Comparison of ENCODE assay signal across 1 cellular context in genomic region chr3:50204804-50205718, GRCh38.
TF ChIP-seq lines count a peak whose summit lies in the region.

SLC38A3 (plus strand) TSS chr3:50205271; CDS start chr3:50214200, 8,929 bp downstream.

TF ChIP-seq in GM23338, 12 proteins besides CTCF, POLR2A, EP300 and RAD21 (continued from another document):
- no peak for TF ChIP-seq ZNF462 (CRISPR knock-in tag; IDR thresholded peaks at IDR 0.05)
- TF ChIP-seq STAT1 (IDR thresholded peaks at IDR 0.05; ENCODE audit: unreplicated experiment), result no peak
- TF ChIP-seq ETS1 (IDR thresholded peaks at IDR 0.05), result no peak
- no peak for TF ChIP-seq NANOG (IDR thresholded peaks at IDR 0.05; ENCODE audit: borderline replicate concordance)
- no peak for TF ChIP-seq CREB1 (CRISPR knock-in tag; IDR thresholded peaks at IDR 0.05; ENCODE audit: low read depth)
- TF ChIP-seq EZH2phosphoT487 (IDR thresholded peaks at IDR 0.05; ENCODE audit: unreplicated experiment), result no peak
- no peak for TF ChIP-seq JUNB (IDR thresholded peaks at IDR 0.05; ENCODE audit: unreplicated experiment)
- TF ChIP-seq EZH2 (IDR thresholded peaks at IDR 0.05; ENCODE audit: low read depth, unreplicated experiment), result no peak
- TF ChIP-seq ZNF114 (CRISPR knock-in tag; IDR thresholded peaks at IDR 0.05), result no peak
- TF ChIP-seq POLR2AphosphoS5 (IDR thresholded peaks at IDR 0.05; ENCODE audit: low read depth), result no peak
- TF ChIP-seq REST (IDR thresholded peaks at IDR 0.05; ENCODE audit: unreplicated experiment), result no peak
